14 cellular contexts compared by ENCODE assay signal in genomic region chr6:107730106-107730505, GRCh38.
DNase-seq lines count a peak whose midpoint lies in the region; ATAC-seq lines count a peak whose summit lies in the region.
"Had no signal": no experiment of that assay in that cellular context is flagged by ENCODE, and none has a peak within 500 bp of the region (broad histone marks: within the 10 kb centered on the region; RNA-seq: fewer than 3 reads in every experiment).

No MANE protein-coding gene starts in this region.

- no peaks in the 10 kb centered on the region for H3K9me3 Mint-ChIP-seq in T-helper 2 cell treated with Interferon-gamma antibody and Interleukin-4, amounts not matched to agents 5 μg/mL and 100 μg/mL, for 36 hours

- H3K4me2 ChIP-seq in BLaER1: peak overlapping the region; percentile 89

- H3K36me3 ChIP-seq in BLaER1 (no peaks in the 10 kb centered on the region), rectal smooth muscle tissue (ENCODE audit: control insufficient read depth, insufficient read depth, low read length) (no peaks in the 10 kb centered on the region)
- H3K36me3 ChIP-seq: ascending aorta, heart left ventricle, ovary had no signal

- H4K20me1 ChIP-seq in BLaER1: no peaks in the 10 kb centered on the region

- H3K27ac ChIP-seq in BLaER1 (no peak overlapping the region), rectal smooth muscle tissue (ENCODE audit: low read depth, low read length) (no peak overlapping the region)
- H3K27ac ChIP-seq: ascending aorta, HL-60, ovary, VCaP had no signal

- peaks cover 59% of the 10 kb centered on the region for H3K4me1 ChIP-seq in BLaER1
- no peaks in the 10 kb centered on the region for H3K4me1 ChIP-seq in rectal smooth muscle tissue (ENCODE audit: control insufficient read depth, insufficient read depth, low read length)
- H3K4me1 ChIP-seq: ascending aorta had no signal

- H3K27me3 ChIP-seq in BLaER1: no peaks in the 10 kb centered on the region
- H3K27me3 ChIP-seq in rectal smooth muscle tissue (ENCODE audit: control insufficient read depth, insufficient read depth, low read length): no peaks in the 10 kb centered on the region
- H3K27me3 ChIP-seq: ascending aorta, ovary had no signal

- H3K27ac Mint-ChIP-seq in T-helper 2 cell treated with Interferon-gamma antibody and Interleukin-4, amounts not matched to agents 5 μg/mL and 100 μg/mL, for 36 hours: no peak overlapping the region

- H3K36me3 Mint-ChIP-seq in T-helper 2 cell treated with Interferon-gamma antibody and Interleukin-4, amounts not matched to agents 5 μg/mL and 100 μg/mL, for 36 hours (ENCODE audit: low read depth): peaks cover 2% of the 10 kb centered on the region

- DNase-seq in T-helper 2 cell treated with Interferon-gamma antibody and Interleukin-4, amounts not matched to agents 5 μg/mL and 100 μg/mL, for 36 hours (ENCODE audit: low spot score): no peak
- peak; percentile 57 for DNase-seq in activated naive CD4-positive, alpha-beta T cell treated with Interleukin-2 at 50 U/mL for 16 hours
- DNase-seq in NCI-H226: no peak
- DNase-seq in left lobe of liver (ENCODE audit: low spot score): no peak
- DNase-seq: heart left ventricle, ovary, SHP77 had no signal

- peak overlapping the region; percentile 81 for H3K4me3 Mint-ChIP-seq in T-helper 2 cell treated with Interferon-gamma antibody and Interleukin-4, amounts not matched to agents 5 μg/mL and 100 μg/mL, for 36 hours

- ATAC-seq in HG02840 (IDR thresholded peaks at IDR 0.05; ENCODE audit: low FRiP score, unreplicated experiment) (no peak), left lobe of liver (no peak), HG03108 (IDR thresholded peaks at IDR 0.05; ENCODE audit: unreplicated experiment) (no peak)
- ATAC-seq: heart left ventricle had no signal

- H3K27me3 Mint-ChIP-seq in T-helper 2 cell treated with Interferon-gamma antibody and Interleukin-4, amounts not matched to agents 5 μg/mL and 100 μg/mL, for 36 hours (ENCODE audit: low read depth): peaks cover 40% of the 10 kb centered on the region

- no peaks in the 10 kb centered on the region for H3K9me3 ChIP-seq in BLaER1
- H3K9me3 ChIP-seq: ascending aorta, heart left ventricle, ovary had no signal

- peaks cover 40% of the 10 kb centered on the region for H3K4me1 Mint-ChIP-seq in T-helper 2 cell treated with Interferon-gamma antibody and Interleukin-4, amounts not matched to agents 5 μg/mL and 100 μg/mL, for 36 hours (ENCODE audit: low read depth)

- no peak overlapping the region for H3K9ac ChIP-seq in BLaER1
- no peak overlapping the region for H3K9ac ChIP-seq in rectal smooth muscle tissue (ENCODE audit: low read length)

- H3K4me3 ChIP-seq in BLaER1 (no peak overlapping the region), rectal smooth muscle tissue (ENCODE audit: low read length) (peak overlapping the region; percentile 12)
- H3K4me3 ChIP-seq: ascending aorta, ovary had no signal
